12 cellular contexts compared by ENCODE assay signal in genomic region chr1:155326020-155326526, GRCh38. TPM values are rescaled to one million over a fixed set of nuclear protein-coding genes. Genes with fewer than 3 reads are reported as not detected.
DNase-seq lines count a peak whose midpoint lies in the region; ATAC-seq and TF ChIP-seq lines count a peak whose summit lies in the region.
"Had no signal": no experiment of that assay in that cellular context is flagged by ENCODE, and none has a peak within 500 bp of the region (broad histone marks: within the 10 kb centered on the region; RNA-seq: fewer than 3 reads in every experiment).

No MANE protein-coding gene starts in this region.

- CTCF ChIA-PET in activated CD8-positive, alpha-beta T cell treated with anti-CD3 and anti-CD28 coated beads for 36 hours (lab: Charles Lee) = interaction anchor here (3.7 kb wide), 1 partner anchor 76 kb away, joined by 24 read pairs; no protein-coding TSS in a partner anchor

- no peaks in the 10 kb centered on the region for H3K9me3 ChIP-seq in upper lobe of right lung
- H3K9me3 ChIP-seq: upper lobe of left lung had no signal

- H3K4me3 Mint-ChIP-seq in activated CD8-positive, alpha-beta T cell treated with anti-CD3 and anti-CD28 coated beads for 36 hours = peak overlapping the region; percentile 81
- peak overlapping the region; percentile 42 to 85 (median 65) for H3K4me3 Mint-ChIP-seq in immature natural killer cell

- intact Hi-C loops in activated CD8-positive, alpha-beta T cell treated with anti-CD3 and anti-CD28 coated beads for 36 hours (cut with micrococcal nuclease) = no loop called here
- intact Hi-C loops in upper lobe of right lung (cut with DNase I) = loop anchor here (10.0 kb wide), 1 partner anchor 71 kb away; the partner anchor contains the start of gene ENTREP3

- POLR2A ChIA-PET in activated CD8-positive, alpha-beta T cell treated with anti-CD3 and anti-CD28 coated beads for 36 hours (lab: Charles Lee) = interaction anchor here (0.5 to 2.2 kb wide), 4 partner anchors 13 to 234 kb away, joined by 3 to 7 read pairs (median 3); no protein-coding TSS in a partner anchor

- peaks cover 40% of the 10 kb centered on the region for H3K36me3 ChIP-seq in upper lobe of right lung

- DNase-seq in activated naive CD4-positive, alpha-beta T cell treated with Interleukin-2 at 50 U/mL for 16 hours = peak; percentile 7
- DNase-seq in activated naive CD4-positive, alpha-beta T cell treated with anti-CD3 and anti-CD28 coated beads, Interleukin-2, amount 50 U/mL, for 16 hours = no peak
- DNase-seq in activated CD8-positive, alpha-beta T cell treated with anti-CD3 and anti-CD28 coated beads for 36 hours = peak; percentile 12
- DNase-seq in immature natural killer cell = no peak
- no peak for DNase-seq in upper lobe of right lung
- no peak for DNase-seq in activated gamma-delta T cell (lab: John Stamatoyannopoulos, UW)
- no peak for DNase-seq in kidney glomerular epithelial cell (lab: John Stamatoyannopoulos, UW)
- DNase-seq: dermis blood vessel endothelial cell; NCI-H446 treated with DMSO at 0.1 percent for 48 hours; stimulated activated CD4-positive, alpha-beta T cell treated with anti-CD3 and anti-CD28 coated beads, Interleukin-4, amount 100 ng/mL, for 24 hours had no signal

- peak overlapping the region; percentile 11 for H3K27ac ChIP-seq in upper lobe of right lung

- peaks cover 22% of the 10 kb centered on the region for H3K4me1 Mint-ChIP-seq in activated CD8-positive, alpha-beta T cell treated with anti-CD3 and anti-CD28 coated beads for 36 hours (ENCODE audit: low read depth)
- peaks cover 10 to 17% of the 10 kb centered on the region in 2 donors for H3K4me1 Mint-ChIP-seq in immature natural killer cell

- no peak for ATAC-seq in activated CD8-positive, alpha-beta T cell treated with anti-CD3 and anti-CD28 coated beads for 36 hours
- ATAC-seq in upper lobe of right lung (no peak), GM21526 (IDR thresholded peaks at IDR 0.05; ENCODE audit: low FRiP score, unreplicated experiment) (no peak)

- peaks cover 15% of the 10 kb centered on the region for H3K36me3 Mint-ChIP-seq in activated CD8-positive, alpha-beta T cell treated with anti-CD3 and anti-CD28 coated beads for 36 hours (ENCODE audit: low read depth)
- H3K36me3 Mint-ChIP-seq in immature natural killer cell = peaks cover 0 to 10% (median 6%) of the 10 kb centered on the region in 3 donors

- no peak overlapping the region for H3K4me3 ChIP-seq in upper lobe of right lung

- H3K27ac Mint-ChIP-seq in activated CD8-positive, alpha-beta T cell treated with anti-CD3 and anti-CD28 coated beads for 36 hours = no peak overlapping the region
- H3K27ac Mint-ChIP-seq in immature natural killer cell = peak overlapping the region; percentile 51 to 88 (median 68)

- no peaks in the 10 kb centered on the region for H3K27me3 ChIP-seq in upper lobe of right lung
- H3K27me3 ChIP-seq: upper lobe of left lung had no signal

- no peak for TF ChIP-seq CTCF in activated CD8-positive, alpha-beta T cell treated with anti-CD3 and anti-CD28 coated beads for 36 hours (IDR thresholded peaks at IDR 0.05)
- no peak for TF ChIP-seq CTCF in upper lobe of right lung (IDR thresholded peaks at IDR 0.05)

- H3K9me3 Mint-ChIP-seq in activated CD8-positive, alpha-beta T cell treated with anti-CD3 and anti-CD28 coated beads for 36 hours = no peaks in the 10 kb centered on the region
- H3K9me3 Mint-ChIP-seq in immature natural killer cell = no peaks in the 10 kb centered on the region

- peaks cover 25% of the 10 kb centered on the region for H3K4me1 ChIP-seq in upper lobe of right lung

- no peaks in the 10 kb centered on the region for H3K27me3 Mint-ChIP-seq in activated CD8-positive, alpha-beta T cell treated with anti-CD3 and anti-CD28 coated beads for 36 hours
- peaks cover 0 to 7% (median 5%) of the 10 kb centered on the region in 3 donors for H3K27me3 Mint-ChIP-seq in immature natural killer cell (ENCODE audit: low read depth in 3 of 3)

RNA-seq across cellular contexts. Expression of gene RUSC1, which starts 5.4 kb away (rescaled TPM):
- 10 to 100 TPM; 21.2 to 21.6 TPM for total RNA-seq in activated CD8-positive, alpha-beta T cell treated with anti-CD3 and anti-CD28 coated beads for 36 hours
- 10 to 100 TPM in 2 of 3 donors, 1 to 10 TPM in 1; 9.2 to 21.3 (median 18.1) TPM for polyA plus RNA-seq in immature natural killer cell
- total RNA-seq in upper lobe of right lung = 27.0 TPM

RNA-seq across cellular contexts. Expression of gene FDPS, which starts 17.4 kb away (rescaled TPM):
- total RNA-seq in activated CD8-positive, alpha-beta T cell treated with anti-CD3 and anti-CD28 coated beads for 36 hours = 100 to 1,000 TPM; 293 to 316 TPM
- 100 to 1,000 TPM; 173 to 279 (median 206) TPM for polyA plus RNA-seq in immature natural killer cell
- 225 TPM for total RNA-seq in upper lobe of right lung

RNA-seq across cellular contexts. Expression of gene PKLR, which starts 24.8 kb away (rescaled TPM):
- not detected for total RNA-seq in activated CD8-positive, alpha-beta T cell treated with anti-CD3 and anti-CD28 coated beads for 36 hours
- polyA plus RNA-seq in immature natural killer cell = not detected
- total RNA-seq in upper lobe of right lung = not detected
- total RNA-seq: dermis blood vessel endothelial cell had no signal

RNA-seq across cellular contexts. Expression of gene HCN3, which starts 48.8 kb away (rescaled TPM):
- total RNA-seq in activated CD8-positive, alpha-beta T cell treated with anti-CD3 and anti-CD28 coated beads for 36 hours = 1 to 10 TPM; 1.5 TPM
- polyA plus RNA-seq in immature natural killer cell = under 1 TPM in 1 of 3 donors, not detected in 2; 0.52 TPM
- total RNA-seq in upper lobe of right lung = 2.6 TPM

RNA-seq across cellular contexts. Expression of gene CLK2, which starts 52.8 kb away (rescaled TPM):
- 10 to 100 TPM; 80.6 to 85.4 TPM for total RNA-seq in activated CD8-positive, alpha-beta T cell treated with anti-CD3 and anti-CD28 coated beads for 36 hours
- 10 to 100 TPM in 1 of 3 donors, 1 to 10 TPM in 2; 5.8 to 15.6 (median 6.2) TPM for polyA plus RNA-seq in immature natural killer cell
- total RNA-seq in upper lobe of right lung = 51.2 TPM

Comparison
In these comparisons a context has a peak if more than half of its experiments do, and no peak if none do; other contexts are left out.
1. DNase-seq: peak in activated naive CD4-positive, alpha-beta T cell treated with Interleukin-2 at 50 U/mL for 16 hours (single experiment) and activated CD8-positive, alpha-beta T cell treated with anti-CD3 and anti-CD28 coated beads for 36 hours (single experiment); none in activated naive CD4-positive, alpha-beta T cell treated with anti-CD3 and anti-CD28 coated beads, Interleukin-2, amount 50 U/mL, for 16 hours (single experiment), immature natural killer cell (0 of 3), upper lobe of right lung (single experiment), activated gamma-delta T cell (single experiment) and kidney glomerular epithelial cell (single experiment).